8 cellular contexts compared by ENCODE assay signal in genomic region chr17:74981318-74981978, GRCh38. TPM values are rescaled to one million over a fixed set of nuclear protein-coding genes. Genes with fewer than 3 reads are reported as not detected.
DNase-seq lines count a peak whose midpoint lies in the region; ATAC-seq and TF ChIP-seq lines count a peak whose summit lies in the region.

No MANE protein-coding gene starts in this region.

- H3K4me3 Mint-ChIP-seq in activated B cell treated with CpG ODN at 0.5 μM for 24 hours: peak overlapping the region; percentile 82

- TF ChIP-seq EP300 in sigmoid colon (IDR thresholded peaks at IDR 0.05): no peak

- ATAC-seq in activated B cell treated with CpG ODN at 0.5 μM for 24 hours (ENCODE audit: low read depth) (no peak), foreskin keratinocyte (peak; percentile 36), HG03378 (IDR thresholded peaks at IDR 0.05; ENCODE audit: unreplicated experiment) (no peak)

- no peaks in the 10 kb centered on the region for H3K36me3 Mint-ChIP-seq in activated B cell treated with CpG ODN at 0.5 μM for 24 hours (ENCODE audit: low read depth)

- no peaks in the 10 kb centered on the region for H3K27me3 ChIP-seq in foreskin keratinocyte
- H3K27me3 ChIP-seq in sigmoid colon: no peaks in the 10 kb centered on the region

- H3K27ac Mint-ChIP-seq in activated B cell treated with CpG ODN at 0.5 μM for 24 hours: peak overlapping the region; percentile 38

- H3K9me3 Mint-ChIP-seq in activated B cell treated with CpG ODN at 0.5 μM for 24 hours: no peaks in the 10 kb centered on the region

- DNase-seq in GM12865 (ENCODE audit: low read depth): no peak
- no peak for DNase-seq in activated B cell treated with CpG ODN at 0.5 μM for 24 hours
- DNase-seq in foreskin keratinocyte: no peak
- no peak for DNase-seq in sigmoid colon
- no peak for DNase-seq in stimulated activated CD4-positive, alpha-beta T cell treated with anti-CD3 and anti-CD28 coated beads, Interleukin-4, amount 100 ng/mL, for 4 hours
- DNase-seq in GM03348 (ENCODE audit: low spot score): no peak
- DNase-seq in hippocampal formation (lab: John Stamatoyannopoulos, UW): no peak

- H3K4me1 ChIP-seq in foreskin keratinocyte (no peaks in the 10 kb centered on the region), sigmoid colon (peaks cover 0 to 19% (median 13%) of the 10 kb centered on the region in 4 donors)

- intact Hi-C loops in activated B cell treated with CpG ODN at 0.5 μM for 24 hours (cut with micrococcal nuclease) (no loop called here), sigmoid colon (cut with DNase I) (no loop called here)

- H3K27ac ChIP-seq in foreskin keratinocyte (no peak overlapping the region), sigmoid colon (peak overlapping the region; percentile 88 to 91 (median 88))

- no peak for TF ChIP-seq POLR2A in sigmoid colon (IDR thresholded peaks at IDR 0.05)

- peak overlapping the region; percentile 65 for H3K4me3 ChIP-seq in GM12865 (ENCODE audit: low read depth, low read length)
- H3K4me3 ChIP-seq in sigmoid colon: peak overlapping the region; percentile 62 to 78 (median 64)

- H3K27me3 Mint-ChIP-seq in activated B cell treated with CpG ODN at 0.5 μM for 24 hours: peaks cover 11% of the 10 kb centered on the region

- WGBS in sigmoid colon, 2 donors: 53 to 65% methylated on average over 16 of the region's 16 CpGs

- TF ChIP-seq CTCF in GM12865 (IDR thresholded peaks at IDR 0.05; ENCODE audit: insufficient read depth, low read depth, low read length, missing control alignments): no peak
- no peak for TF ChIP-seq CTCF in activated B cell treated with CpG ODN at 0.5 μM for 24 hours (IDR thresholded peaks at IDR 0.05)
- TF ChIP-seq CTCF in foreskin keratinocyte (conservative IDR thresholded peaks at IDR 0.05): no peak
- TF ChIP-seq CTCF in sigmoid colon (IDR thresholded peaks at IDR 0.05): no peak

- H3K9me3 ChIP-seq in sigmoid colon: no peaks in the 10 kb centered on the region

- CTCF ChIA-PET in activated B cell treated with CpG ODN at 0.5 μM for 24 hours (lab: Charles Lee): interaction anchor here (1.1 kb wide), 1 partner anchor 20 kb away, joined by 5 read pairs; no protein-coding TSS in a partner anchor

- POLR2A ChIA-PET in activated B cell treated with CpG ODN at 0.5 μM for 24 hours (lab: Charles Lee): no interaction called here

- H3K4me1 Mint-ChIP-seq in activated B cell treated with CpG ODN at 0.5 μM for 24 hours: peaks cover 15% of the 10 kb centered on the region

- H3K36me3 ChIP-seq in sigmoid colon: no peaks in the 10 kb centered on the region

RNA-seq across cellular contexts. Expression of gene CDR2L, which starts 6.0 kb away (rescaled TPM):
- total RNA-seq in activated B cell treated with CpG ODN at 0.5 μM for 24 hours: not detected in 2 replicates
- 9.7 and 10.1 TPM in 2 replicates for total RNA-seq in foreskin keratinocyte
- 8.2 and 8.6 TPM in 2 replicates for polyA plus RNA-seq in foreskin keratinocyte
- 10 to 100 TPM in 3 of 4 donors, 1 to 10 TPM in 1; 9.3 to 16.9 (median 10.3) TPM for total RNA-seq in sigmoid colon
- 1 to 10 TPM; 2.4 to 3.7 (median 3.0) TPM for polyA plus RNA-seq in sigmoid colon

RNA-seq across cellular contexts. Expression of gene HID1, which starts 8.9 kb away (rescaled TPM):
- total RNA-seq in activated B cell treated with CpG ODN at 0.5 μM for 24 hours (1.5 and 2.1 TPM in 2 replicates), foreskin keratinocyte (0.07 and 0.10 TPM in 2 replicates), sigmoid colon (10 to 100 TPM in 1 of 4 donors, 1 to 10 TPM in 3; 7.1 to 21.6 (median 8.3) TPM)
- polyA plus RNA-seq in foreskin keratinocyte (0.15 TPM in 1 of 2 replicates, not detected in the other), sigmoid colon (10 to 100 TPM; 23.4 to 34.8 (median 33.8) TPM)

RNA-seq across cellular contexts. Expression of gene MRPL58, which starts 31.0 kb away (rescaled TPM):
- total RNA-seq in activated B cell treated with CpG ODN at 0.5 μM for 24 hours (28.4 and 31.8 TPM in 2 replicates), foreskin keratinocyte (56.2 and 65.9 TPM in 2 replicates), sigmoid colon (100 to 1,000 TPM in 1 of 4 donors, 10 to 100 TPM in 3; 46.3 to 104 (median 62.5) TPM)
- polyA plus RNA-seq in foreskin keratinocyte (79.6 and 87.4 TPM in 2 replicates), sigmoid colon (10 to 100 TPM; 36.6 to 56.9 (median 53.0) TPM)

RNA-seq across cellular contexts. Expression of gene OTOP3, which starts 45.8 kb away (rescaled TPM):
- total RNA-seq in activated B cell treated with CpG ODN at 0.5 μM for 24 hours (not detected in 2 replicates), foreskin keratinocyte (not detected in 2 replicates), sigmoid colon (not detected)
- polyA plus RNA-seq in foreskin keratinocyte (not detected in 2 replicates), sigmoid colon (1 to 10 TPM in 1 of 3 donors, under 1 TPM in 2; 0.28 to 1.8 (median 0.60) TPM)

RNA-seq across cellular contexts. Expression of gene OTOP2, which starts 57.4 kb away (rescaled TPM):
- total RNA-seq in activated B cell treated with CpG ODN at 0.5 μM for 24 hours: not detected in 2 replicates
- not detected in 2 replicates for total RNA-seq in foreskin keratinocyte
- polyA plus RNA-seq in foreskin keratinocyte: not detected in 2 replicates
- total RNA-seq in sigmoid colon: under 1 TPM in 2 of 4 donors, not detected in 2; 0.36 to 0.55 TPM
- polyA plus RNA-seq in sigmoid colon: 10 to 100 TPM in 1 of 3 donors, 1 to 10 TPM in 2; 4.8 to 21.0 (median 9.5) TPM

Comparison
In these comparisons a context has a peak if more than half of its experiments do, and no peak if none do; other contexts are left out.
1. RNA of gene CDR2L, which starts 6.0 kb away (total RNA-seq): 9.3 to 16.9 TPM in sigmoid colon and 9.7 to 10.1 TPM in foreskin keratinocyte; not detected in activated B cell treated with CpG ODN at 0.5 μM for 24 hours; every median in the first group is over 10 times any median in the second.